20 cellular contexts compared by ENCODE assay signal in genomic region chr10:32984003-32984600, GRCh38. TPM values are rescaled to one million over a fixed set of nuclear protein-coding genes. Genes with fewer than 3 reads are reported as not detected.
DNase-seq lines count a peak whose midpoint lies in the region; ATAC-seq and TF ChIP-seq lines count a peak whose summit lies in the region.
"Had no signal": no experiment of that assay in that cellular context is flagged by ENCODE, and none has a peak within 500 bp of the region (broad histone marks: within the 10 kb centered on the region; RNA-seq: fewer than 3 reads in every experiment).

No MANE protein-coding gene starts in this region.

- no peaks in the 10 kb centered on the region for H3K9me3 ChIP-seq in DOHH2 (ENCODE audit: control insufficient read depth, insufficient read depth, low read length)
- no peaks in the 10 kb centered on the region for H3K9me3 ChIP-seq in fibroblast of lung (ENCODE audit: control insufficient read depth, insufficient read depth, low read depth, low read length)
- H3K9me3 ChIP-seq: thyroid gland had no signal

- H3K79me2 ChIP-seq in DOHH2 (ENCODE audit: control insufficient read depth, low read length) (peaks cover 4% of the 10 kb centered on the region; the same call in 1 of the 2 replicates), fibroblast of lung (ENCODE audit: control insufficient read depth, insufficient read depth, low read length) (peaks cover 2% of the 10 kb centered on the region)

- H3K27me3 Mint-ChIP-seq in osteocyte (ENCODE audit: unreplicated experiment): no peaks in the 10 kb centered on the region

- H3K4me3 ChIP-seq in DOHH2 (ENCODE audit: low read length) (no peak overlapping the region), fibroblast of lung (replicated peaks in 1 of 4; ENCODE audit: control extremely low read depth in 1 of 4, insufficient read depth in 1 of 4, low read depth in 3 of 4, low read length in 4 of 4) (no peak overlapping the region)
- H3K4me3 ChIP-seq: thyroid gland had no signal

- H3K9me3 Mint-ChIP-seq in osteocyte (ENCODE audit: unreplicated experiment): no peaks in the 10 kb centered on the region
- H3K9me3 Mint-ChIP-seq: CD8-positive, alpha-beta T cell had no signal

- H3K4me1 ChIP-seq in DOHH2 (ENCODE audit: control insufficient read depth, low read length): peaks cover 88% of the 10 kb centered on the region
- H3K4me1 ChIP-seq in fibroblast of lung (ENCODE audit: control insufficient read depth, extremely low read depth, insufficient read depth, low read length): peaks cover 41% of the 10 kb centered on the region

- H3K4me1 Mint-ChIP-seq in osteocyte (ENCODE audit: unreplicated experiment): peaks cover 59% of the 10 kb centered on the region

- H3K36me3 ChIP-seq in DOHH2 (ENCODE audit: control insufficient read depth, low read length) (no peaks in the 10 kb centered on the region), fibroblast of lung (ENCODE audit: control insufficient read depth, insufficient read depth, low read length) (no peaks in the 10 kb centered on the region)
- H3K36me3 ChIP-seq: thyroid gland had no signal

- H4K20me1 ChIP-seq in DOHH2 (ENCODE audit: control insufficient read depth, insufficient read depth, low read depth, low read length): no peaks in the 10 kb centered on the region
- no peaks in the 10 kb centered on the region for H4K20me1 ChIP-seq in fibroblast of lung (ENCODE audit: control insufficient read depth, extremely low read depth, insufficient read depth, low read length)

- peak overlapping the region; percentile 85; the same call in 1 of the 2 replicates for H3K27ac ChIP-seq in DOHH2 (ENCODE audit: low read depth, low read length)
- peak overlapping the region; percentile 82 for H3K27ac ChIP-seq in RWPE1
- peak overlapping the region; percentile 98 for H3K27ac ChIP-seq in fibroblast of lung (ENCODE audit: insufficient read depth, low read length)
- H3K27ac ChIP-seq: thyroid gland had no signal

- no peak overlapping the region for H2AFZ ChIP-seq in fibroblast of lung (ENCODE audit: low read length)

- no peaks in the 10 kb centered on the region for H3K36me3 Mint-ChIP-seq in osteocyte (ENCODE audit: unreplicated experiment)

- H3F3A ChIP-seq in DOHH2 (ENCODE audit: control insufficient read depth, insufficient read depth): peaks cover 14% of the 10 kb centered on the region

- DNase-seq in RWPE1 (ENCODE audit: low spot score): no peak
- DNase-seq in fibroblast of lung (ENCODE audit: low read depth in 2 of 2): no peak
- no peak for DNase-seq in osteocyte (ENCODE audit: extremely low spot score, unreplicated experiment)
- no peak for DNase-seq in NOMO-1 treated with DMSO at 0.1 percent for 48 hours (lab: John Stamatoyannopoulos, UW; ENCODE audit: unreplicated experiment)
- DNase-seq in DMS114 treated with DMSO at 0.1 percent for 48 hours (lab: John Stamatoyannopoulos, UW; ENCODE audit: unreplicated experiment): no peak
- DNase-seq in kidney tubule cell (ENCODE audit: low spot score): no peak
- DNase-seq: activated CD8-positive, alpha-beta memory T cell treated with anti-CD3 and anti-CD28 coated beads for 24 hours; caudate nucleus; CD8-positive, alpha-beta T cell; DND-41; effector CD4-positive, alpha-beta T cell; GOT3; KBM-7; kidney; NCI-H1092; NCI-H2081; T-helper 9 cell; thyroid gland had no signal

- H3K4me3 Mint-ChIP-seq in osteocyte (ENCODE audit: unreplicated experiment): no peak overlapping the region
- H3K4me3 Mint-ChIP-seq: CD8-positive, alpha-beta T cell had no signal

- H3K4me2 ChIP-seq in DOHH2 (ENCODE audit: low read length) (peak overlapping the region; percentile 91; the same call in 1 of the 2 replicates), fibroblast of lung (ENCODE audit: extremely low read depth, insufficient read depth, low read length) (peak overlapping the region; percentile 56)

- no peaks in the 10 kb centered on the region for H3K9me2 ChIP-seq in DOHH2 (replicated peaks; ENCODE audit: control insufficient read depth, low read length)

- no peaks in the 10 kb centered on the region for H3K27me3 ChIP-seq in DOHH2 (ENCODE audit: control insufficient read depth, low read length)
- no peaks in the 10 kb centered on the region for H3K27me3 ChIP-seq in fibroblast of lung (ENCODE audit: control insufficient read depth, insufficient read depth, low read length)
- H3K27me3 ChIP-seq: thyroid gland had no signal

- POLR2A ChIA-PET in RWPE1 (lab: Yijun Ruan, JAX; ENCODE audit: low non-redundant PET): interaction anchor here (1.6 kb wide), 1 partner anchor 21 kb away, joined by 3 read pairs; no protein-coding TSS in a partner anchor

- H3K9ac ChIP-seq in fibroblast of lung (ENCODE audit: insufficient read depth, low read length): no peak overlapping the region

- peak overlapping the region; percentile 95 for H3K27ac Mint-ChIP-seq in osteocyte (ENCODE audit: unreplicated experiment)

- ATAC-seq in HG03520 (IDR thresholded peaks at IDR 0.05; ENCODE audit: unreplicated experiment): no peak
- ATAC-seq: CD8-positive, alpha-beta T cell had no signal

- CTCF ChIA-PET in RWPE1 (lab: Yijun Ruan, JAX): interaction anchor here (0.7 to 1.4 kb wide), 3 partner anchors 21 to 27 kb away, joined by 3 to 5 read pairs (median 4); no protein-coding TSS in a partner anchor

- TF ChIP-seq CTCF in DOHH2 (IDR thresholded peaks at IDR 0.05; ENCODE audit: low read depth, low read length, poor library complexity, severe bottlenecking) (no peak), RWPE1 (conservative IDR thresholded peaks at IDR 0.05; ENCODE audit: low read depth) (no peak), fibroblast of lung (conservative IDR thresholded peaks at IDR 0.05 in 1 of 2, IDR thresholded peaks at IDR 0.05 in 1 of 2; ENCODE audit: low read depth in 1 of 2, low read length in 2 of 2) (no peak), osteocyte (IDR thresholded peaks at IDR 0.05) (no peak)

RNA-seq across cellular contexts. Expression of gene ITGB1, which starts 26.1 kb away (rescaled TPM):
- total RNA-seq in fibroblast of lung (2,456 and 2,693 TPM in 2 replicates), osteocyte (943 and 946 TPM in 2 replicates)
- polyA plus RNA-seq in fibroblast of lung: 1,736 and 3,450 TPM in 2 replicates
- polyA plus RNA-seq in fibroblast of lung (2012): 1,173 and 2,065 TPM in 2 replicates
- 137 and 176 TPM in 2 replicates for polyA minus RNA-seq in fibroblast of lung (ENCODE audit: low replicate concordance)
